19 cellular contexts compared by ENCODE assay signal in the genomic region with DNA sequence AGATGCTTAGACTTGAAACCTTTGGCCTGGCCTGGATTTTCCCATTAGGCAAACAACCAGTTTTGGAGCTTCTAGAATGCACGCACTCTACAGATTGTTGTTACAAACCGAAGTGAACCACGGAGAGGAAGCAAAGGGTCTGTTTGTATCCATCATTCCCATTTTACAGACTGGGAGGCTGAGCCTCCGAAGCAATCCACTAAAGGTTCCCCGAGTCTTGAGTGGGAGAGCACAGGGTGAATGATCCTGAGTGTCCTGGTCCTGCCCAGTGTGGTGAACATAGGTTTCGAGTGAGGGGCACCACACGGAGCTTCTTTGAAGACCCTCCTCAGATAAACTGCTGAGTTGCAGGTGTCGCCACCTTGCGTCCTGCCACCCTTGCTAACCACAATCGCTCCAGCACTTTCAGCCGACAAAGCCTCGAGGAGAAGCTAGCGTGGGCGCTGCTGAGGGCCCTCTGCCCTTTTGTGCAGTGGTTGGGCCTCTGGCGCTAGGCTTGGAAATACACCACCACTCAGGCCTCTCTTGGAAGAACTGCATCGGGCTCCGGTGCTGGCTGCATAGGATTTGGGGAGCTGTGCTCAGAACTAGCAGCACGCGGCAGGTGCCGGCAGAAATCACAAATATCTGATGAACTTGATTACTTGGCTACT. TPM values are rescaled to one million over a fixed set of nuclear protein-coding genes. Genes with fewer than 3 reads are reported as not detected.
DNase-seq lines count a peak whose midpoint lies in the region; ATAC-seq and TF ChIP-seq lines count a peak whose summit lies in the region.
"Had no signal": no experiment of that assay in that cellular context is flagged by ENCODE, and none has a peak within 500 bp of the region (broad histone marks: within the 10 kb centered on the region; RNA-seq: fewer than 3 reads in every experiment).

No MANE protein-coding gene starts in this region.

- no peak overlapping the region for H2AFZ ChIP-seq in GM23248

- H3F3A ChIP-seq in GM23248 (ENCODE audit: insufficient read depth) = no peaks in the 10 kb centered on the region

- no peak overlapping the region for H3K4me2 ChIP-seq in GM23248 (ENCODE audit: unreplicated experiment)

- TF ChIP-seq CTCF in WERI-Rb-1 (IDR thresholded peaks at IDR 0.05; ENCODE audit: low read depth, low read length) = 0 out of 2 replicates have a peak, but pooled peaks have one; percentile 25

- H3K4me3 ChIP-seq in WERI-Rb-1 (ENCODE audit: low read depth, low read length) (no peak overlapping the region), GM23248 (no peak overlapping the region)

- no peak for DNase-seq in activated T-cell treated with anti-CD3 and anti-CD28 coated beads, Interleukin-2, amount 50 U/mL, for 72 hours
- DNase-seq in activated T-cell treated with anti-CD3 and anti-CD28 coated beads, Interleukin-2, amount 50 U/mL, for 1 hour = no peak
- DNase-seq in WERI-Rb-1 (no peak), iPS-NIHi11 (ENCODE audit: low spot score) (peak; percentile 27), NOMO-1 treated with dmso at 0.1 percent for 144 hours (lab: John Stamatoyannopoulos, UW; ENCODE audit: unreplicated experiment) (no peak), GM23248 (no peak)
- DNase-seq in stimulated activated naive B cell treated with anti-CD40 and anti-IgM and Interleukin-4, amounts not matched to agents 10 μg/mL and 1 μg/mL and 100 μg/mL, for 72 hours = no peak
- DNase-seq: amygdala; Karpas-422; NCI-H1417 treated with DMSO at 0.1 percent for 48 hours; NCI-H345; SHP77 treated with DMSO at 0.1 percent for 48 hours; stimulated activated CD4-positive, alpha-beta T cell treated with anti-CD3 and anti-CD28 coated beads, Interleukin-4, amount 100 ng/mL, for 1 hour; T1000 had no signal

- in situ Hi-C loops in GM23248 (cut with MboI) = no loop called here

- H3K27ac ChIP-seq in WERI-Rb-1 (no peak overlapping the region), GM23248 (no peak overlapping the region)
- H3K27ac ChIP-seq: HL-60 had no signal

- 21 to 22% methylated on average over 20 of the region's 20 CpGs for WGBS in GM23248 (ENCODE audit: low coverage in 1 of 2, low lambda C conversion rate in 2 of 2, missing lambda C conversion rate in 2 of 2), 2 experiments

- no peaks in the 10 kb centered on the region for H3K9me3 Mint-ChIP-seq in activated T-cell treated with anti-CD3 and anti-CD28 coated beads, Interleukin-2, amount 50 U/mL, for 72 hours
- H3K9me3 Mint-ChIP-seq in stimulated activated naive B cell treated with anti-CD40 and anti-IgM and Interleukin-4, amounts not matched to agents 10 μg/mL and 1 μg/mL and 100 μg/mL, for 72 hours = no peaks in the 10 kb centered on the region
- H3K9me3 Mint-ChIP-seq: memory B cell had no signal

- no peaks in the 10 kb centered on the region for H3K79me2 ChIP-seq in GM23248 (ENCODE audit: insufficient read depth)

- peaks cover 48% of the 10 kb centered on the region for H3K4me1 Mint-ChIP-seq in activated T-cell treated with anti-CD3 and anti-CD28 coated beads, Interleukin-2, amount 50 U/mL, for 72 hours (ENCODE audit: low read depth)
- H3K4me1 Mint-ChIP-seq in stimulated activated naive B cell treated with anti-CD40 and anti-IgM and Interleukin-4, amounts not matched to agents 10 μg/mL and 1 μg/mL and 100 μg/mL, for 72 hours = peaks cover 20 to 57% of the 10 kb centered on the region in 2 donors

- H4K20me1 ChIP-seq in GM23248 (ENCODE audit: insufficient read depth) = no peaks in the 10 kb centered on the region

- H3K36me3 Mint-ChIP-seq in activated T-cell treated with anti-CD3 and anti-CD28 coated beads, Interleukin-2, amount 50 U/mL, for 72 hours (ENCODE audit: insufficient read depth in 2 of 2) = peaks cover 3 to 5% of the 10 kb centered on the region in 2 donors
- H3K36me3 Mint-ChIP-seq in stimulated activated naive B cell treated with anti-CD40 and anti-IgM and Interleukin-4, amounts not matched to agents 10 μg/mL and 1 μg/mL and 100 μg/mL, for 72 hours = peaks cover 0 to 6% of the 10 kb centered on the region in 2 donors

- no peak for ATAC-seq in activated T-cell treated with anti-CD3 and anti-CD28 coated beads, Interleukin-2, amount 50 U/mL, for 72 hours (replicated peaks in 1 of 2)
- no peak for ATAC-seq in stimulated activated naive B cell treated with anti-CD40 and anti-IgM and Interleukin-4, amounts not matched to agents 10 μg/mL and 1 μg/mL and 100 μg/mL, for 72 hours (replicated peaks)
- no peak for ATAC-seq in HG03354 (IDR thresholded peaks at IDR 0.05; ENCODE audit: poor library complexity, severe bottlenecking, unreplicated experiment)

- no peak overlapping the region for H3K27ac Mint-ChIP-seq in activated T-cell treated with anti-CD3 and anti-CD28 coated beads, Interleukin-2, amount 50 U/mL, for 72 hours
- H3K27ac Mint-ChIP-seq in stimulated activated naive B cell treated with anti-CD40 and anti-IgM and Interleukin-4, amounts not matched to agents 10 μg/mL and 1 μg/mL and 100 μg/mL, for 72 hours = peak overlapping the region; percentile 71

- no peaks in the 10 kb centered on the region for H3K9me3 ChIP-seq in WERI-Rb-1 (ENCODE audit: severe bottlenecking)
- H3K9me3 ChIP-seq in GM23248 (ENCODE audit: low read depth) = no peaks in the 10 kb centered on the region

- H3K27me3 Mint-ChIP-seq in activated T-cell treated with anti-CD3 and anti-CD28 coated beads, Interleukin-2, amount 50 U/mL, for 72 hours (ENCODE audit: low read depth) = peaks cover 97% of the 10 kb centered on the region
- H3K27me3 Mint-ChIP-seq in stimulated activated naive B cell treated with anti-CD40 and anti-IgM and Interleukin-4, amounts not matched to agents 10 μg/mL and 1 μg/mL and 100 μg/mL, for 72 hours = peaks cover 57 to 75% of the 10 kb centered on the region in 2 donors

- H3K4me3 Mint-ChIP-seq in activated T-cell treated with anti-CD3 and anti-CD28 coated beads, Interleukin-2, amount 50 U/mL, for 72 hours = peak overlapping the region; percentile 85
- peak overlapping the region in 1 of 2 donors; percentile 80 for H3K4me3 Mint-ChIP-seq in stimulated activated naive B cell treated with anti-CD40 and anti-IgM and Interleukin-4, amounts not matched to agents 10 μg/mL and 1 μg/mL and 100 μg/mL, for 72 hours

- no peak overlapping the region for H3K9ac ChIP-seq in GM23248

- H3K36me3 ChIP-seq in WERI-Rb-1 (no peaks in the 10 kb centered on the region), GM23248 (ENCODE audit: low read depth) (no peaks in the 10 kb centered on the region)

- no peaks in the 10 kb centered on the region for H3K4me1 ChIP-seq in GM23248 (ENCODE audit: insufficient read depth)

- H3K9me2 ChIP-seq in GM23248 (ENCODE audit: insufficient read depth) = no peaks in the 10 kb centered on the region

- H3K27me3 ChIP-seq in WERI-Rb-1 (ENCODE audit: insufficient read depth, low read depth, severe bottlenecking) = peaks cover 64% of the 10 kb centered on the region
- H3K27me3 ChIP-seq in GM23248 (replicated peaks; ENCODE audit: insufficient read depth) = peaks cover 100% of the 10 kb centered on the region

RNA-seq across cellular contexts. Expression of gene PRDM13, which starts 1.4 kb away (rescaled TPM):
- not detected for total RNA-seq in activated T-cell treated with anti-CD3 and anti-CD28 coated beads, Interleukin-2, amount 50 U/mL, for 72 hours
- total RNA-seq in GM23248 (2014; rRNA removed; shearing (Covaris generic)) = not detected in 2 replicates
- polyA plus RNA-seq in GM23248 (2016; fragmentation: Nextera tagmentation; extraction: Ambion mirVana) = not detected in 2 replicates
- total RNA-seq: sciatic nerve, ureter had no signal

RNA-seq across cellular contexts. Expression of gene CCNC, which starts 36.7 kb away (rescaled TPM):
- total RNA-seq in activated T-cell treated with anti-CD3 and anti-CD28 coated beads, Interleukin-2, amount 50 U/mL, for 72 hours = 10 to 100 TPM; 39.7 to 46.6 TPM
- total RNA-seq in GM23248 (2014; rRNA removed; shearing (Covaris generic)) = 78.5 and 89.3 TPM in 2 replicates
- 48.6 and 53.9 TPM in 2 replicates for polyA plus RNA-seq in GM23248 (2016; fragmentation: Nextera tagmentation; extraction: Ambion mirVana)
